11 cellular contexts compared by ENCODE assay signal in the genomic region with DNA sequence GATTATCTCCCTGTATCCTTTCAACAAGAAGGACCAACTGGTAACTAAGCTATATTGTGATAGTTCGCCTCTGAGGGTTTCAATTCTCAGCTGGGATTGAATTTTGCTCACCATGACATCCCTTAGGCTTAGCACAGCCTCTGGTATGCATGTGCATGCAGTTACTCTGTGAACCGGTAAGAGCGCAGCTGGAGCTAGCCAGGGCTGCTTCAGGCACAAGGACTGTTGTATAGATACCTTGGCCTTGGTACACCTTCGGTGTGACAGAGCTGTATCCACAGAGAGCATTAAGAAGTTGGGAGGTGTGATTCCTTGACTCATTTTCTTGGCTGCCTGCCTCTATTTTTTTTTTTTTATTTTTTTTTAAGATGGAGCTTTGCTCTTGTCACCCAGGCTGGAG. TPM values are rescaled to one million over a fixed set of nuclear protein-coding genes. Genes with fewer than 3 reads are reported as not detected.
DNase-seq lines count a peak whose midpoint lies in the region; ATAC-seq and TF ChIP-seq lines count a peak whose summit lies in the region.
"Had no signal": no experiment of that assay in that cellular context is flagged by ENCODE, and none has a peak within 500 bp of the region (broad histone marks: within the 10 kb centered on the region; RNA-seq: fewer than 3 reads in every experiment).

No MANE protein-coding gene starts in this region.

- peaks cover 59% of the 10 kb centered on the region for H3K79me2 ChIP-seq in PC-9 (ENCODE audit: low read depth)

- CTCF ChIA-PET in PC-9 (lab: Charles Lee): interaction anchor here (0.6 to 0.7 kb wide), 3 partner anchors 20 to 243 kb away, joined by 3 to 5 read pairs (median 3); no protein-coding TSS in a partner anchor

- WGBS in sigmoid colon, 2 donors: 86 to 88% methylated on average over 4 of the region's 4 CpGs

- DNase-seq in NCI-H2227 (lab: John Stamatoyannopoulos, UW; ENCODE audit: unreplicated experiment) (peak; percentile 21), NCI-H2227 treated with DMSO at 0.1 percent for 48 hours (lab: John Stamatoyannopoulos, UW) (no peak), PC-9 (no peak), epithelial cell of prostate (ENCODE audit: low read depth, low spot score) (peak; percentile 50), sigmoid colon (no peak), left lung (no peak)
- DNase-seq: activated effector memory CD4-positive, alpha-beta T cell treated with anti-CD3 and anti-CD28 coated beads, Interleukin-2, amount 50 U/mL, for 16 hours; midbrain; NCI-H187 treated with DMSO at 0.1 percent for 48 hours had no signal

- peak overlapping the region; percentile 74 for H3K4me2 ChIP-seq in PC-9

- POLR2A ChIA-PET in PC-9 (lab: Charles Lee; ENCODE audit: unreplicated experiment): interaction anchor here (0.6 to 0.7 kb wide), 3 partner anchors 13 to 16 kb away, joined by 4 to 8 read pairs (median 5); no protein-coding TSS in a partner anchor

- no TSS peak for BruUV-seq in PC-9 (replicated peaks; lab: Mats Ljungman, UMichigan)

- H3K27ac ChIP-seq in PC-9: no peak overlapping the region
- no peak overlapping the region for H3K27ac ChIP-seq in epithelial cell of prostate
- peak overlapping the region; percentile 96 to 99 (median 99) for H3K27ac ChIP-seq in sigmoid colon
- H3K27ac ChIP-seq in left lung: peak overlapping the region in 1 of 2 donors; percentile 97

- peaks cover 23% of the 10 kb centered on the region; the same call in 1 of the 2 replicates for H3F3A ChIP-seq in PC-9 (ENCODE audit: insufficient read depth, low read depth)

- H3K4me3 ChIP-seq in PC-9 (no peak overlapping the region), sigmoid colon (peak overlapping the region in 2 of 4 donors; percentile 68 to 88), left lung (peak overlapping the region in 1 of 2 donors; percentile 83)

- H3K36me3 ChIP-seq in PC-9 (ENCODE audit: low read depth) (no peaks in the 10 kb centered on the region), sigmoid colon (no peaks in the 10 kb centered on the region), left lung (no peaks in the 10 kb centered on the region)

- H3K4me1 ChIP-seq in PC-9 (replicated peaks; ENCODE audit: insufficient read depth) (peaks cover 47% of the 10 kb centered on the region), sigmoid colon (peaks cover 0 to 62% (median 59%) of the 10 kb centered on the region in 4 donors), left lung (peaks cover 41 to 66% of the 10 kb centered on the region in 2 donors)

- TF ChIP-seq POLR2A in sigmoid colon (IDR thresholded peaks at IDR 0.05): no peak

- no peak overlapping the region for H2AFZ ChIP-seq in PC-9

- H3K9me2 ChIP-seq in PC-9 (ENCODE audit: insufficient read depth): no peaks in the 10 kb centered on the region

- intact Hi-C loops in PC-9 (cut with micrococcal nuclease; ENCODE audit: unreplicated experiment) (no loop called here), sigmoid colon (cut with DNase I) (loop anchor here (5.0 to 10.0 kb wide), 2 partner anchors 93 to 320 kb away; a partner anchor contains a TSS), left lung (cut with DNase I) (no loop called here)

- H3K27me3 ChIP-seq in PC-9 (ENCODE audit: insufficient read depth, low read depth) (no peaks in the 10 kb centered on the region), sigmoid colon (no peaks in the 10 kb centered on the region), left lung (no peaks in the 10 kb centered on the region)

- no peaks in the 10 kb centered on the region for H3K9me3 ChIP-seq in PC-9 (ENCODE audit: insufficient read depth, low read depth)
- no peaks in the 10 kb centered on the region for H3K9me3 ChIP-seq in sigmoid colon
- H3K9me3 ChIP-seq in left lung: no peaks in the 10 kb centered on the region

- no peak for TF ChIP-seq CTCF in PC-9 (conservative IDR thresholded peaks at IDR 0.05)
- TF ChIP-seq CTCF in sigmoid colon (IDR thresholded peaks at IDR 0.05): no peak
- TF ChIP-seq CTCF in left lung (IDR thresholded peaks at IDR 0.05): no peak

- H4K20me1 ChIP-seq in PC-9 (ENCODE audit: insufficient read depth): peaks cover 19% of the 10 kb centered on the region

- ATAC-seq in GM21619 (IDR thresholded peaks at IDR 0.05; ENCODE audit: unreplicated experiment) (no peak), left lung (no peak), HG02588 (IDR thresholded peaks at IDR 0.05; ENCODE audit: unreplicated experiment) (no peak)

- no peak for TF ChIP-seq EP300 in sigmoid colon (IDR thresholded peaks at IDR 0.05)

RNA-seq across cellular contexts. Expression of a gene that starts 2.3 kb away (rescaled TPM):
- total RNA-seq in PC-9 (2021) (94.2 and 147 TPM in 2 replicates), sigmoid colon (100 to 1,000 TPM in 1 of 4 donors, 10 to 100 TPM in 3; 50.8 to 106 (median 85.4) TPM), left lung (10 to 100 TPM; 91.5 to 92.2 TPM)
- polyA plus RNA-seq in sigmoid colon: 100 to 1,000 TPM in 1 of 3 donors, 10 to 100 TPM in 2; 93.8 to 115 (median 99.7) TPM

RNA-seq across cellular contexts. Expression of a gene that starts 2.3 kb away (rescaled TPM):
- total RNA-seq in PC-9 (2021): 18.9 and 23.2 TPM in 2 replicates
- 10 to 100 TPM; 63.9 to 85.6 (median 75.2) TPM for total RNA-seq in sigmoid colon
- polyA plus RNA-seq in sigmoid colon: 10 to 100 TPM; 16.2 to 23.4 (median 20.8) TPM
- 10 to 100 TPM; 21.7 to 26.2 TPM for total RNA-seq in left lung

RNA-seq across cellular contexts. Expression of a gene that starts 3.1 kb away (rescaled TPM):
- total RNA-seq in PC-9 (2021): 32.7 and 33.8 TPM in 2 replicates
- 10 to 100 TPM; 27.5 to 53.7 (median 41.8) TPM for total RNA-seq in sigmoid colon
- 10 to 100 TPM in 2 of 3 donors, 1 to 10 TPM in 1; 9.6 to 38.3 (median 19.0) TPM for polyA plus RNA-seq in sigmoid colon
- total RNA-seq in left lung: 10 to 100 TPM; 30.8 to 37.9 TPM

RNA-seq across cellular contexts. Expression of a gene that starts 28.4 kb away (rescaled TPM):
- total RNA-seq in PC-9 (2021) (48.8 and 52.7 TPM in 2 replicates), sigmoid colon (10 to 100 TPM; 24.5 to 42.4 (median 32.2) TPM), left lung (10 to 100 TPM; 47.9 to 48.8 TPM)
- 10 to 100 TPM; 28.8 to 48.9 (median 42.3) TPM for polyA plus RNA-seq in sigmoid colon

RNA-seq across cellular contexts. Expression of a gene that starts 37.8 kb away (rescaled TPM):
- total RNA-seq in PC-9 (2021): 1.9 and 2.2 TPM in 2 replicates
- 1 to 10 TPM; 1.1 to 2.9 (median 1.8) TPM for total RNA-seq in sigmoid colon
- polyA plus RNA-seq in sigmoid colon: under 1 TPM in 2 of 3 donors, not detected in 1; 0.60 to 0.92 TPM
- 1 to 10 TPM in 1 of 2 donors, under 1 TPM in 1; 0.52 to 4.4 TPM for total RNA-seq in left lung

Comparison
In these comparisons a context has a peak if more than half of its experiments do, and no peak if none do; other contexts are left out.
1. DNase-seq: peak in NCI-H2227 (single experiment) and epithelial cell of prostate (single experiment); none in NCI-H2227 treated with DMSO at 0.1 percent for 48 hours (single experiment), PC-9 (0 of 2), sigmoid colon (single experiment) and left lung (0 of 2).
2. H3K27ac ChIP-seq: peak in sigmoid colon (4 of 4); none in PC-9 (single experiment) and epithelial cell of prostate (single experiment).